In the genomic region with DNA sequence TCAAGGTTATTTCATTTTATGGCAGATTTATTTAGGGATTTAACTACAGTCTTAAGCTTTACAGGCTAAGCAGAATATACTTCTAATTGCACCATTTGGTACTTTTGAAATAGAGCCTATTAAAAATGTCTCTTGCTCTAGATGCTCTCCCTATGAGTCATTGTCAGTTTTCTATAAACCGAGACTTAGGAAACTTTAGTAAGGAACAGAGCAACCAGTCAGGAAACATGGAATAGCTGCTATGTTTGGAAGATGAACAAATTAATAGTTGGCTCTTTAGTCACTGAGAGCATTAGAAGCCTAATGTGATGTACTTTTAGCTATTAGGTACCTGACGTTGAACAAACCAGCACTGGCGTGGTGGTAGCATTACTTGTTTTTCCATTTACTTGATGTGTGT, we compare ENCODE assay signal across 14 cellular contexts. TPM values are rescaled to one million over a fixed set of nuclear protein-coding genes. Genes with fewer than 3 reads are reported as not detected.
DNase-seq lines count a peak whose midpoint lies in the region; ATAC-seq lines count a peak whose summit lies in the region.
"Had no signal": no experiment of that assay in that cellular context is flagged by ENCODE, and none has a peak within 500 bp of the region (broad histone marks: within the 10 kb centered on the region; RNA-seq: fewer than 3 reads in every experiment).

No MANE protein-coding gene starts in this region.

- H3K9me3 Mint-ChIP-seq in immature natural killer cell, result no peaks in the 10 kb centered on the region
- H3K9me3 Mint-ChIP-seq: activated T-cell treated with anti-CD3 and anti-CD28 coated beads, Interleukin-2, amount 50 U/mL, for 24 hours; naive thymus-derived CD4-positive, alpha-beta T cell had no signal

- no peak overlapping the region for H3K4me3 ChIP-seq in H7 (ENCODE audit: insufficient read depth, low read depth, low read length)
- H3K4me3 ChIP-seq: colonic mucosa had no signal

- peaks cover 0 to 2% (median 0%) of the 10 kb centered on the region in 3 donors for H3K27me3 Mint-ChIP-seq in immature natural killer cell (ENCODE audit: low read depth in 3 of 3)
- H3K27me3 Mint-ChIP-seq: activated T-cell treated with anti-CD3 and anti-CD28 coated beads, Interleukin-2, amount 50 U/mL, for 24 hours; naive thymus-derived CD4-positive, alpha-beta T cell had no signal

- ATAC-seq in HG02938 (IDR thresholded peaks at IDR 0.05; ENCODE audit: unreplicated experiment), result no peak
- ATAC-seq: naive thymus-derived CD4-positive, alpha-beta T cell had no signal

- no peak overlapping the region for H3K27ac Mint-ChIP-seq in immature natural killer cell
- H3K27ac Mint-ChIP-seq: activated T-cell treated with anti-CD3 and anti-CD28 coated beads, Interleukin-2, amount 50 U/mL, for 24 hours; naive thymus-derived CD4-positive, alpha-beta T cell had no signal

- DNase-seq in GM04503 (ENCODE audit: low read depth) (peak; percentile 75), amniotic epithelial cell (ENCODE audit: low read depth) (peak; percentile 91), glomerular visceral epithelial cell (ENCODE audit: extremely low spot score) (peak; percentile 24), stromal cell of bone marrow (ENCODE audit: low read depth) (peak; percentile 56), COR-L47 (lab: John Stamatoyannopoulos, UW) (no peak), H7 (no peak), immature natural killer cell (no peak)
- DNase-seq: activated T-cell treated with anti-CD3 and anti-CD28 coated beads, Interleukin-2, amount 50 U/mL, for 24 hours; colonic mucosa; naive thymus-derived CD4-positive, alpha-beta T cell; RPMI8226; stimulated activated CD4-positive, alpha-beta T cell treated with anti-CD3 and anti-CD28 coated beads, Interleukin-1b, Interleukin-23, amount 100 ng/mL, for 48 hours; stimulated activated naive CD4-positive, alpha-beta T cell treated with Interleukin-2 at 50 U/mL for 16 hours had no signal

- peaks cover 0 to 6% of the 10 kb centered on the region in 2 donors for H3K4me1 Mint-ChIP-seq in immature natural killer cell

- H3K36me3 ChIP-seq in H7 (replicated peaks; ENCODE audit: control insufficient read depth, insufficient read depth, low read length), result no peaks in the 10 kb centered on the region
- H3K36me3 ChIP-seq: colonic mucosa had no signal

- peaks cover 0 to 11% (median 0%) of the 10 kb centered on the region in 3 donors for H3K36me3 Mint-ChIP-seq in immature natural killer cell

- H3K27me3 ChIP-seq in H7 (ENCODE audit: control insufficient read depth, insufficient read depth, low read length), result no peaks in the 10 kb centered on the region
- H3K27me3 ChIP-seq: colonic mucosa had no signal

- H3K4me3 Mint-ChIP-seq in immature natural killer cell, result no peak overlapping the region
- H3K4me3 Mint-ChIP-seq: activated T-cell treated with anti-CD3 and anti-CD28 coated beads, Interleukin-2, amount 50 U/mL, for 24 hours; naive thymus-derived CD4-positive, alpha-beta T cell had no signal

RNA-seq across cellular contexts. Expression of a gene that starts 35.3 kb away (rescaled TPM):
- total RNA-seq in H7 (2014; rRNA removed; shearing (Covaris generic)), result 141 and 152 TPM in 2 replicates
- 1 to 10 TPM; 6.7 to 8.0 (median 6.8) TPM for polyA plus RNA-seq in immature natural killer cell

Comparison
In these comparisons a context has a peak if more than half of its experiments do, and no peak if none do; other contexts are left out.
1. DNase-seq: peak in GM04503 (single experiment), amniotic epithelial cell (single experiment), glomerular visceral epithelial cell (single experiment) and stromal cell of bone marrow (single experiment); none in COR-L47 (single experiment), H7 (single experiment) and immature natural killer cell (0 of 3).